In the genomic region with DNA sequence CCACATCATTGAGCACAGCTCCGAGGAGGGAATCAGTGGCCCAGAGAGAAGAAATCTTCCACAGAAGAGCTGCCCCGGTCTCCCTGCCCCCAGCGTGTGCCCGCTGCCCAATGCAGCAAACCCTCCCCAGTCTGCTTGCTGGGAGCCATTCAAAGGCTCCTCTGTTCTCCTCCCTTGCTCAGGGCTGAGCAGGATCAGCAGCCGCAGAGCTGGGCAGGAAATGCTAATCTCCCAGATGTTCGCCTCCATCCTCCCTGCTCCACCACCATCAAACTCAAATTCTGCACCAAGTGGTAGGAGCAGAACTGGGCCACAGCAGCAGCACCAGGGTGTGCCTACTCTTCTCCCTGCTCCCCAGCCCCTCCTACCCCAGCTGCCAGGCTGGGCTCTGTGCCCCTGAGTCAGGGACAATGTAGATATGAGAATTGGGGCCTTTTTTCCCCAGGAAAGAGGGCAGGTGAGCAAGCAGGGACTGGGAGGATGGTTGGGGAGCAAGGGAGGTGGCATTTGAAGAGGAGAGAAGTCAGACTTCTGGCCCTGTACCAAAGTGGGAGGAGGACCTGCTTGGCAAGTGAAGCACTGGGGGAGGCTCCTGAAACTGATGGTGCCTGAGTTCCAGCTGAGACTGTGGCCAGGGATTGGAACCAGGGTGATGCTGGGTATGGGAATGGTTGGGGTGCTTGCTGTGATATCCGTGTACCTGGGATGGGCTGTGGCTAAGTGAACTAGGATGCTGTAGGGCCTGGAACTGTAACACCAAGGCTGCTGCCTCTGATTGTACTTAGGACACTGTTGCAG, we compare ENCODE assay signal across 11 cellular contexts. TPM values are rescaled to one million over a fixed set of nuclear protein-coding genes. Genes with fewer than 3 reads are reported as not detected.
A peak's percentile ranks its signal among the peaks of the same experiment; 100 is the strongest.
DNase-seq lines count a peak whose midpoint lies in the region; ATAC-seq and TF ChIP-seq lines count a peak whose summit lies in the region.
"Had no signal": no experiment of that assay in that cellular context is flagged by ENCODE, and none has a peak within 500 bp of the region (broad histone marks: within the 10 kb centered on the region; RNA-seq: fewer than 3 reads in every experiment).

No MANE protein-coding gene starts in this region.

- H3K4me1 ChIP-seq in OCI-LY7 (ENCODE audit: insufficient read depth, low read length, poor library complexity, severe bottlenecking): peaks cover 10% of the 10 kb centered on the region
- peaks cover 46% of the 10 kb centered on the region for H3K4me1 ChIP-seq in parathyroid adenoma

- H3K27ac ChIP-seq in OCI-LY7 (ENCODE audit: low read depth, low read length, poor library complexity, severe bottlenecking): no peak overlapping the region
- peak overlapping the region; percentile 99 for H3K27ac ChIP-seq in parathyroid adenoma

- H3K27me3 ChIP-seq in parathyroid adenoma (ENCODE audit: control insufficient read depth, insufficient read depth, low read length): peaks cover 6% of the 10 kb centered on the region

- peak overlapping the region; percentile 3 for H3K4me3 Mint-ChIP-seq in glutamatergic neuron (ENCODE audit: unreplicated experiment)

- H3K9me3 ChIP-seq in OCI-LY7 (ENCODE audit: low read length) (no peaks in the 10 kb centered on the region), parathyroid adenoma (ENCODE audit: control insufficient read depth, low read length) (no peaks in the 10 kb centered on the region)

- POLR2A ChIA-PET in OCI-LY7 (lab: Charles Lee): interaction anchor here (0.6 to 1.2 kb wide), 2 partner anchors 11 to 1699 kb away, joined by 3 to 4 read pairs; no protein-coding TSS in a partner anchor

- peaks cover 26% of the 10 kb centered on the region for H3K4me1 Mint-ChIP-seq in glutamatergic neuron (ENCODE audit: low read depth, unreplicated experiment)

- no peak overlapping the region for H3K4me3 ChIP-seq in OCI-LY7 (ENCODE audit: low read depth, low read length, poor library complexity, severe bottlenecking)
- H3K4me3 ChIP-seq in parathyroid adenoma (ENCODE audit: low read depth, low read length): no peak overlapping the region

- H3K4me2 ChIP-seq in OCI-LY7 (ENCODE audit: low read length): no peak overlapping the region
- H3K4me2 ChIP-seq in parathyroid adenoma (ENCODE audit: low read length): no peak overlapping the region

- H4K20me1 ChIP-seq in OCI-LY7 (ENCODE audit: insufficient read depth, low read length): no peaks in the 10 kb centered on the region

- H3K27me3 Mint-ChIP-seq in glutamatergic neuron (ENCODE audit: unreplicated experiment): peaks cover 16% of the 10 kb centered on the region

- BruUV-seq in OCI-LY7 (replicated peaks; lab: Mats Ljungman, UMichigan): no TSS peak

- H3K36me3 Mint-ChIP-seq in glutamatergic neuron (ENCODE audit: unreplicated experiment): no peaks in the 10 kb centered on the region
- H3K36me3 Mint-ChIP-seq: naive thymus-derived CD8-positive, alpha-beta T cell had no signal

- ATAC-seq in HG03196 (IDR thresholded peaks at IDR 0.05; ENCODE audit: unreplicated experiment): no peak
- ATAC-seq in HG03460 (IDR thresholded peaks at IDR 0.05; ENCODE audit: unreplicated experiment): no peak
- no peak for ATAC-seq in GM21360 (IDR thresholded peaks at IDR 0.05; ENCODE audit: unreplicated experiment)

- H3K9ac ChIP-seq in parathyroid adenoma: no peak overlapping the region

- H3K27ac Mint-ChIP-seq in glutamatergic neuron (ENCODE audit: unreplicated experiment): no peak overlapping the region

- H3K36me3 ChIP-seq in OCI-LY7 (ENCODE audit: insufficient read depth, low read length): no peaks in the 10 kb centered on the region
- H3K36me3 ChIP-seq in parathyroid adenoma (ENCODE audit: control insufficient read depth, insufficient read depth, low read length): no peaks in the 10 kb centered on the region

- no peak overlapping the region for H2AFZ ChIP-seq in OCI-LY7 (ENCODE audit: low read length)
- peak overlapping the region; percentile 96 for H2AFZ ChIP-seq in parathyroid adenoma

- TF ChIP-seq CTCF in OCI-LY7 (conservative IDR thresholded peaks at IDR 0.05; ENCODE audit: low read length): no peak
- TF ChIP-seq CTCF in glutamatergic neuron (IDR thresholded peaks at IDR 0.05; ENCODE audit: partially characterized antibody, unreplicated experiment): no peak
- no peak for TF ChIP-seq CTCF in parathyroid adenoma (IDR thresholded peaks at IDR 0.05)

- DNase-seq in DMS79 treated with DMSO at 0.1 percent for 48 hours (lab: John Stamatoyannopoulos, UW): peak; percentile 25
- DNase-seq in OCI-LY7 (ENCODE audit: low spot score): peak; percentile 13
- no peak for DNase-seq in glutamatergic neuron
- DNase-seq in NCI-H345 treated with DMSO at 0.1 percent for 48 hours (lab: John Stamatoyannopoulos, UW; ENCODE audit: unreplicated experiment): no peak
- DNase-seq: naive thymus-derived CD8-positive, alpha-beta T cell; PC-3; stimulated activated CD4-positive, alpha-beta T cell treated with anti-CD3 and anti-CD28 coated beads, Interleukin-2, amount 100 ng/mL, for 24 hours had no signal

- CTCF ChIA-PET in OCI-LY7 (lab: Charles Lee; ENCODE audit: unreplicated experiment): interaction anchor here (1.1 to 1.8 kb wide), 7 partner anchors 10 to 132 kb away, joined by 3 to 4 read pairs (median 3); partner anchors contain the start of gene GNPDA1

- intact Hi-C loops in OCI-LY7 (cut with micrococcal nuclease; ENCODE audit: unreplicated experiment): loop anchor here (1.0 to 5.0 kb wide), 6 partner anchors 43 to 215 kb away; no protein-coding TSS in a partner anchor

- H3K9me3 Mint-ChIP-seq in glutamatergic neuron (ENCODE audit: unreplicated experiment): peaks cover 12% of the 10 kb centered on the region
- H3K9me3 Mint-ChIP-seq: naive thymus-derived CD8-positive, alpha-beta T cell had no signal

- no peaks in the 10 kb centered on the region for H3K79me2 ChIP-seq in OCI-LY7 (ENCODE audit: insufficient read depth, low read depth, low read length)
- H3K79me2 ChIP-seq in parathyroid adenoma: peaks cover 22% of the 10 kb centered on the region

- H3K9me2 ChIP-seq in OCI-LY7 (ENCODE audit: insufficient read depth, low read length): no peaks in the 10 kb centered on the region

RNA-seq across cellular contexts. Expression of gene PCDH1, which starts 1.9 kb away (rescaled TPM):
- total RNA-seq in OCI-LY7 (2014; rRNA removed; shearing (Covaris generic)): not detected in 2 replicates
- total RNA-seq in OCI-LY7 (2022): 0.41 TPM in 1 of 2 replicates, not detected in the other
- total RNA-seq in glutamatergic neuron (ENCODE audit: unreplicated experiment): 7.9 TPM
- total RNA-seq: naive thymus-derived CD8-positive, alpha-beta T cell had no signal

RNA-seq across cellular contexts. Expression of gene DELE1, which starts 43.5 kb away (rescaled TPM):
- 67.9 and 81.2 TPM in 2 replicates for total RNA-seq in OCI-LY7 (2014; rRNA removed; shearing (Covaris generic))
- total RNA-seq in OCI-LY7 (2022): 78.5 and 89.4 TPM in 2 replicates
- total RNA-seq in glutamatergic neuron (ENCODE audit: unreplicated experiment): 108 TPM

Comparison
In these comparisons a context has a peak if more than half of its experiments do, and no peak if none do; other contexts are left out.
1. DNase-seq: peak in DMS79 treated with DMSO at 0.1 percent for 48 hours (single experiment) and OCI-LY7 (single experiment); none in glutamatergic neuron (single experiment) and NCI-H345 treated with DMSO at 0.1 percent for 48 hours (single experiment).